ENCODE assay signal across 1 cellular context in genomic region chr2:128379021-128380005, GRCh38.
TF ChIP-seq lines count a peak whose summit lies in the region.

No MANE protein-coding gene starts in this region.

TF ChIP-seq in HepG2, 621 proteins besides CTCF, POLR2A, EP300 and RAD21 (continued from another document and continues in another):
- peak; percentile 69; the same call in 1 of the 2 replicates for TF ChIP-seq ETV5 (CRISPR knock-in tag; IDR thresholded peaks at IDR 0.05; ENCODE audit: borderline replicate concordance)
- TF ChIP-seq ZNF512B (CRISPR knock-in tag; IDR thresholded peaks at IDR 0.05; ENCODE audit: borderline replicate concordance) = no peak
- TF ChIP-seq NBN (conservative IDR thresholded peaks at IDR 0.05) = no peak
- TF ChIP-seq ZNF577 (CRISPR knock-in tag; IDR thresholded peaks at IDR 0.05; ENCODE audit: borderline replicate concordance, low read depth) = no peak
- TF ChIP-seq ZNF678 (CRISPR knock-in tag; IDR thresholded peaks at IDR 0.05) = peak; percentile 54; the same call in 1 of the 2 replicates
- TF ChIP-seq, protein P1, sequence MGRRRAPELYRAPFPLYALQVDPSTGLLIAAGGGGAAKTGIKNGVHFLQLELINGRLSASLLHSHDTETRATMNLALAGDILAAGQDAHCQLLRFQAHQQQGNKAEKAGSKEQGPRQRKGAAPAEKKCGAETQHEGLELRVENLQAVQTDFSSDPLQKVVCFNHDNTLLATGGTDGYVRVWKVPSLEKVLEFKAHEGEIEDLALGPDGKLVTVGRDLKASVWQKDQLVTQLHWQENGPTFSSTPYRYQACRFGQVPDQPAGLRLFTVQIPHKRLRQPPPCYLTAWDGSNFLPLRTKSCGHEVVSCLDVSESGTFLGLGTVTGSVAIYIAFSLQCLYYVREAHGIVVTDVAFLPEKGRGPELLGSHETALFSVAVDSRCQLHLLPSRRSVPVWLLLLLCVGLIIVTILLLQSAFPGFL (CRISPR knock-in tag; IDR thresholded peaks at IDR 0.05) = no peak
- TF ChIP-seq RARA (CRISPR knock-in tag; IDR thresholded peaks at IDR 0.05) = peak; percentile 54
- TF ChIP-seq MAFK (conservative IDR thresholded peaks at IDR 0.05 in 1 of 2, IDR thresholded peaks at IDR 0.05 in 1 of 2; ENCODE audit: low read length in 2 of 2) = no peak
- TF ChIP-seq ZNF768 (CRISPR knock-in tag; IDR thresholded peaks at IDR 0.05) = 0 out of 2 replicates have a peak, but pooled peaks have one; percentile 34
- TF ChIP-seq, protein P2, sequence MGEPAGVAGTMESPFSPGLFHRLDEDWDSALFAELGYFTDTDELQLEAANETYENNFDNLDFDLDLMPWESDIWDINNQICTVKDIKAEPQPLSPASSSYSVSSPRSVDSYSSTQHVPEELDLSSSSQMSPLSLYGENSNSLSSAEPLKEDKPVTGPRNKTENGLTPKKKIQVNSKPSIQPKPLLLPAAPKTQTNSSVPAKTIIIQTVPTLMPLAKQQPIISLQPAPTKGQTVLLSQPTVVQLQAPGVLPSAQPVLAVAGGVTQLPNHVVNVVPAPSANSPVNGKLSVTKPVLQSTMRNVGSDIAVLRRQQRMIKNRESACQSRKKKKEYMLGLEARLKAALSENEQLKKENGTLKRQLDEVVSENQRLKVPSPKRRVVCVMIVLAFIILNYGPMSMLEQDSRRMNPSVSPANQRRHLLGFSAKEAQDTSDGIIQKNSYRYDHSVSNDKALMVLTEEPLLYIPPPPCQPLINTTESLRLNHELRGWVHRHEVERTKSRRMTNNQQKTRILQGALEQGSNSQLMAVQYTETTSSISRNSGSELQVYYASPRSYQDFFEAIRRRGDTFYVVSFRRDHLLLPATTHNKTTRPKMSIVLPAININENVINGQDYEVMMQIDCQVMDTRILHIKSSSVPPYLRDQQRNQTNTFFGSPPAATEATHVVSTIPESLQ (CRISPR knock-in tag; conservative IDR thresholded peaks at IDR 0.05) = no peak
- TF ChIP-seq SMARCC2 (IDR thresholded peaks at IDR 0.05) = no peak
- TF ChIP-seq PLSCR1 (CRISPR knock-in tag; IDR thresholded peaks at IDR 0.05; ENCODE audit: borderline replicate concordance) = no peak
- TF ChIP-seq FOXK2 (IDR thresholded peaks at IDR 0.05) = no peak
- peak; percentile 98 for TF ChIP-seq ZNF710 (CRISPR knock-in tag; IDR thresholded peaks at IDR 0.05; ENCODE audit: borderline replicate concordance)
- TF ChIP-seq, protein P3, sequence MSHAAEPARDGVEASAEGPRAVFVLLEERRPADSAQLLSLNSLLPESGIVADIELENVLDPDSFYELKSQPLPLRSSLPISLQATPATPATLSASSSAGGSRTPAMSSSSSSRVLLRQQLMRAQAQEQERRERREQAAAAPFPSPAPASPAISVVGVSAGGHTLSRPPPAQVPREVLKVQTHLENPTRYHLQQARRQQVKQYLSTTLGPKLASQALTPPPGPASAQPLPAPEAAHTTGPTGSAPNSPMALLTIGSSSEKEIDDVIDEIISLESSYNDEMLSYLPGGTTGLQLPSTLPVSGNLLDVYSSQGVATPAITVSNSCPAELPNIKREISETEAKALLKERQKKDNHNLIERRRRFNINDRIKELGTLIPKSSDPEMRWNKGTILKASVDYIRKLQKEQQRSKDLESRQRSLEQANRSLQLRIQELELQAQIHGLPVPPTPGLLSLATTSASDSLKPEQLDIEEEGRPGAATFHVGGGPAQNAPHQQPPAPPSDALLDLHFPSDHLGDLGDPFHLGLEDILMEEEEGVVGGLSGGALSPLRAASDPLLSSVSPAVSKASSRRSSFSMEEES (CRISPR knock-in tag; IDR thresholded peaks at IDR 0.05) = no peak
- TF ChIP-seq MAFF (IDR thresholded peaks at IDR 0.05; ENCODE audit: low read depth, low read length) = no peak
- TF ChIP-seq MXD3 (CRISPR knock-in tag; IDR thresholded peaks at IDR 0.05) = no peak
- TF ChIP-seq CAMTA2 (CRISPR knock-in tag; IDR thresholded peaks at IDR 0.05; ENCODE audit: borderline replicate concordance) = no peak
- TF ChIP-seq ZNF143 (CRISPR knock-in tag; IDR thresholded peaks at IDR 0.05) = no peak
- TF ChIP-seq, protein P4, sequence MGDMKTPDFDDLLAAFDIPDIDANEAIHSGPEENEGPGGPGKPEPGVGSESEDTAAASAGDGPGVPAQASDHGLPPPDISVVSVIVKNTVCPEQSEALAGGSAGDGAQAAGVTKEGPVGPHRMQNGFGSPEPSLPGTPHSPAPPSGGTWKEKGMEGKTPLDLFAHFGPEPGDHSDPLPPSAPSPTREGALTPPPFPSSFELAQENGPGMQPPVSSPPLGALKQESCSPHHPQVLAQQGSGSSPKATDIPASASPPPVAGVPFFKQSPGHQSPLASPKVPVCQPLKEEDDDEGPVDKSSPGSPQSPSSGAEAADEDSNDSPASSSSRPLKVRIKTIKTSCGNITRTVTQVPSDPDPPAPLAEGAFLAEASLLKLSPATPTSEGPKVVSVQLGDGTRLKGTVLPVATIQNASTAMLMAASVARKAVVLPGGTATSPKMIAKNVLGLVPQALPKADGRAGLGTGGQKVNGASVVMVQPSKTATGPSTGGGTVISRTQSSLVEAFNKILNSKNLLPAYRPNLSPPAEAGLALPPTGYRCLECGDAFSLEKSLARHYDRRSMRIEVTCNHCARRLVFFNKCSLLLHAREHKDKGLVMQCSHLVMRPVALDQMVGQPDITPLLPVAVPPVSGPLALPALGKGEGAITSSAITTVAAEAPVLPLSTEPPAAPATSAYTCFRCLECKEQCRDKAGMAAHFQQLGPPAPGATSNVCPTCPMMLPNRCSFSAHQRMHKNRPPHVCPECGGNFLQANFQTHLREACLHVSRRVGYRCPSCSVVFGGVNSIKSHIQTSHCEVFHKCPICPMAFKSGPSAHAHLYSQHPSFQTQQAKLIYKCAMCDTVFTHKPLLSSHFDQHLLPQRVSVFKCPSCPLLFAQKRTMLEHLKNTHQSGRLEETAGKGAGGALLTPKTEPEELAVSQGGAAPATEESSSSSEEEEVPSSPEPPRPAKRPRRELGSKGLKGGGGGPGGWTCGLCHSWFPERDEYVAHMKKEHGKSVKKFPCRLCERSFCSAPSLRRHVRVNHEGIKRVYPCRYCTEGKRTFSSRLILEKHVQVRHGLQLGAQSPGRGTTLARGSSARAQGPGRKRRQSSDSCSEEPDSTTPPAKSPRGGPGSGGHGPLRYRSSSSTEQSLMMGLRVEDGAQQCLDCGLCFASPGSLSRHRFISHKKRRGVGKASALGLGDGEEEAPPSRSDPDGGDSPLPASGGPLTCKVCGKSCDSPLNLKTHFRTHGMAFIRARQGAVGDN (CRISPR knock-in tag; IDR thresholded peaks at IDR 0.05) = peak; percentile 84
- TF ChIP-seq ZNF709 (CRISPR knock-in tag; IDR thresholded peaks at IDR 0.05) = no peak
- TF ChIP-seq, protein P5, sequence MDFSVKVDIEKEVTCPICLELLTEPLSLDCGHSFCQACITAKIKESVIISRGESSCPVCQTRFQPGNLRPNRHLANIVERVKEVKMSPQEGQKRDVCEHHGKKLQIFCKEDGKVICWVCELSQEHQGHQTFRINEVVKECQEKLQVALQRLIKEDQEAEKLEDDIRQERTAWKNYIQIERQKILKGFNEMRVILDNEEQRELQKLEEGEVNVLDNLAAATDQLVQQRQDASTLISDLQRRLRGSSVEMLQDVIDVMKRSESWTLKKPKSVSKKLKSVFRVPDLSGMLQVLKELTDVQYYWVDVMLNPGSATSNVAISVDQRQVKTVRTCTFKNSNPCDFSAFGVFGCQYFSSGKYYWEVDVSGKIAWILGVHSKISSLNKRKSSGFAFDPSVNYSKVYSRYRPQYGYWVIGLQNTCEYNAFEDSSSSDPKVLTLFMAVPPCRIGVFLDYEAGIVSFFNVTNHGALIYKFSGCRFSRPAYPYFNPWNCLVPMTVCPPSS (IDR thresholded peaks at IDR 0.05) = no peak
- TF ChIP-seq EEA1 (CRISPR knock-in tag; IDR thresholded peaks at IDR 0.05; ENCODE audit: borderline replicate concordance) = no peak
- no peak for TF ChIP-seq ZNF367 (CRISPR knock-in tag; IDR thresholded peaks at IDR 0.05; ENCODE audit: borderline replicate concordance)
- TF ChIP-seq ZNF326 (CRISPR knock-in tag; IDR thresholded peaks at IDR 0.05; ENCODE audit: borderline replicate concordance) = no peak
- no peak for TF ChIP-seq KDM5B (CRISPR knock-in tag; IDR thresholded peaks at IDR 0.05; ENCODE audit: borderline replicate concordance)
- TF ChIP-seq ZNF382 (CRISPR knock-in tag; IDR thresholded peaks at IDR 0.05; ENCODE audit: borderline replicate concordance) = no peak
- TF ChIP-seq GATAD2A (CRISPR knock-in tag; IDR thresholded peaks at IDR 0.05) = peak; percentile 53; the same call in 1 of the 2 replicates
- TF ChIP-seq RBAK (CRISPR knock-in tag; IDR thresholded peaks at IDR 0.05) = no peak
- no peak for TF ChIP-seq AHR (CRISPR knock-in tag; IDR thresholded peaks at IDR 0.05)
- TF ChIP-seq ZBTB4 (CRISPR knock-in tag; IDR thresholded peaks at IDR 0.05; ENCODE audit: borderline replicate concordance) = no peak
- TF ChIP-seq HNRNPH1 (optimal IDR thresholded peaks at IDR 0.05; ENCODE audit: low read depth, low read length) = no peak
- peak; percentile 55; the same call in 1 of the 2 replicates for TF ChIP-seq TBX3 (IDR thresholded peaks at IDR 0.05; ENCODE audit: borderline replicate concordance)
- peak; percentile 77 for TF ChIP-seq HDAC1 (CRISPR knock-in tag; IDR thresholded peaks at IDR 0.05)
- no peak for TF ChIP-seq ZNF136 (CRISPR knock-in tag; IDR thresholded peaks at IDR 0.05; ENCODE audit: low read depth)
- peak; percentile 65 for TF ChIP-seq ZSCAN31 (CRISPR knock-in tag; IDR thresholded peaks at IDR 0.05; ENCODE audit: low read depth)
- no peak for TF ChIP-seq LCORL (IDR thresholded peaks at IDR 0.05)
- peak; percentile 86 for TF ChIP-seq LCORL (CRISPR knock-in tag; IDR thresholded peaks at IDR 0.05)
- TF ChIP-seq RNF2 (conservative IDR thresholded peaks at IDR 0.05; ENCODE audit: low read depth) = no peak
- TF ChIP-seq KAT7 (CRISPR knock-in tag; IDR thresholded peaks at IDR 0.05; ENCODE audit: borderline replicate concordance) = 0 out of 2 replicates have a peak, but pooled peaks have one; percentile 39
- no peak for TF ChIP-seq ZC3H13 (CRISPR knock-in tag; IDR thresholded peaks at IDR 0.05)
- no peak for TF ChIP-seq ZMYM2 (CRISPR knock-in tag; IDR thresholded peaks at IDR 0.05)
